ENCODE assay signal across 24 cellular contexts in genomic region chr1:176201568-176201967, GRCh38.
"Had no signal": no experiment of that assay in that cellular context is flagged by ENCODE, and none has a peak within 500 bp of the region (broad histone marks: within the 10 kb centered on the region; RNA-seq: fewer than 3 reads in every experiment).

No MANE protein-coding gene starts in this region.

- H3K36me3 ChIP-seq: thoracic aorta, upper lobe of right lung, WERI-Rb-1 had no signal

- H3K4me3 Mint-ChIP-seq: activated CD4-positive, alpha-beta memory T cell treated with anti-CD3 and anti-CD28 coated beads, Interleukin-2, amount 10 ng/mL, durations not matched to agents 7 days and 5 days; natural killer cell; stimulated activated naive B cell treated with anti-CD40 and anti-IgM and Interleukin-4, amounts not matched to agents 10 μg/mL and 1 μg/mL and 100 μg/mL, for 72 hours; T-cell; T-helper 2 cell treated with Interferon-gamma antibody and Interleukin-4, amounts not matched to agents 5 μg/mL and 100 μg/mL, for 36 hours had no signal

- H3K9me3 Mint-ChIP-seq: activated CD4-positive, alpha-beta memory T cell treated with anti-CD3 and anti-CD28 coated beads, Interleukin-2, amount 10 ng/mL, durations not matched to agents 7 days and 5 days; natural killer cell; T-cell had no signal

- H3K27ac Mint-ChIP-seq: activated CD4-positive, alpha-beta memory T cell treated with anti-CD3 and anti-CD28 coated beads, Interleukin-2, amount 10 ng/mL, durations not matched to agents 7 days and 5 days; activated T-cell treated with anti-CD3 and anti-CD28 coated beads, Interleukin-2, amount 50 U/mL, for 72 hours; progenitor cell of endocrine pancreas; stimulated activated naive B cell treated with anti-CD40 and anti-IgM and Interleukin-4, amounts not matched to agents 10 μg/mL and 1 μg/mL and 100 μg/mL, for 72 hours; T-cell; T-helper 2 cell treated with Interferon-gamma antibody and Interleukin-4, amounts not matched to agents 5 μg/mL and 100 μg/mL, for 36 hours had no signal

- H3K4me3 ChIP-seq: lung, thoracic aorta, upper lobe of right lung had no signal

- DNase-seq: activated CD4-positive, alpha-beta memory T cell treated with anti-CD3 and anti-CD28 coated beads, Interleukin-2, amount 10 ng/mL, durations not matched to agents 7 days and 5 days; activated effector memory CD4-positive, alpha-beta T cell treated with Interleukin-2 at 50 U/mL for 16 hours; activated naive CD4-positive, alpha-beta T cell treated with anti-CD3 and anti-CD28 coated beads, Interleukin-2, amount 50 U/mL, for 16 hours; activated T-cell treated with anti-CD3 and anti-CD28 coated beads, Interleukin-2, amount 50 U/mL, for 72 hours; aorta; caudate nucleus; effector memory CD4-positive, alpha-beta T cell; foreskin melanocyte; kidney; natural killer cell; retina; stimulated activated CD4-positive, alpha-beta T cell treated with anti-CD3 and anti-CD28 coated beads, Interleukin-2, amount 100 ng/mL, for 48 hours; stimulated activated CD8-positive, alpha-beta memory T cell treated with anti-CD3 and anti-CD28 coated beads, Interleukin-4, amount 100 ng/mL, for 48 hours; stimulated activated naive B cell treated with anti-CD40 and anti-IgM and Interleukin-4, amounts not matched to agents 10 μg/mL and 1 μg/mL and 100 μg/mL, for 72 hours; T-cell; upper lobe of right lung; WERI-Rb-1 had no signal

- FAIRE-seq: kidney had no signal

- ATAC-seq: activated T-cell treated with anti-CD3 and anti-CD28 coated beads, Interleukin-2, amount 50 U/mL, for 72 hours; esophagus mucosa; left lobe of liver; natural killer cell; stimulated activated naive B cell treated with anti-CD40 and anti-IgM and Interleukin-4, amounts not matched to agents 10 μg/mL and 1 μg/mL and 100 μg/mL, for 72 hours; T-cell; upper lobe of right lung had no signal

- H3K36me3 Mint-ChIP-seq: natural killer cell had no signal

- H3K27me3 Mint-ChIP-seq: activated CD4-positive, alpha-beta memory T cell treated with anti-CD3 and anti-CD28 coated beads, Interleukin-2, amount 10 ng/mL, durations not matched to agents 7 days and 5 days; brain; progenitor cell of endocrine pancreas; stimulated activated naive B cell treated with anti-CD40 and anti-IgM and Interleukin-4, amounts not matched to agents 10 μg/mL and 1 μg/mL and 100 μg/mL, for 72 hours; T-cell had no signal

- H3K27me3 ChIP-seq: upper lobe of right lung had no signal

- H3K9me3 ChIP-seq: thoracic aorta, upper lobe of right lung had no signal

- H3K27ac ChIP-seq: thoracic aorta, upper lobe of right lung, WERI-Rb-1 had no signal
